2 cellular contexts compared by ENCODE assay signal in genomic region chr7:1368150-1368681, GRCh38.
TF ChIP-seq lines count a peak whose summit lies in the region.

No MANE protein-coding gene starts in this region.

TF ChIP-seq in HCT116, 20 proteins besides CTCF, POLR2A, EP300 and RAD21 (continued from another document):
- TF ChIP-seq ELF1 (IDR thresholded peaks at IDR 0.05; ENCODE audit: borderline replicate concordance, low read depth) (no peak), ZNF274 (IDR thresholded peaks at IDR 0.05; ENCODE audit: low read depth, low read length) (no peak), SP1 (IDR thresholded peaks at IDR 0.05; ENCODE audit: low read depth) (no peak)
TF ChIP-seq in HCT116: peak in this region for 0.

TF ChIP-seq in WTC11, 78 proteins besides CTCF, POLR2A, EP300 and RAD21:
- TF ChIP-seq GTF2I (CRISPR knock-in tag; conservative IDR thresholded peaks at IDR 0.05) (0 out of 2 replicates have a peak, but pooled peaks have one; percentile 74), ATF1 (CRISPR knock-in tag; IDR thresholded peaks at IDR 0.05) (no peak)
